ENCODE assay signal across 10 cellular contexts in the genomic region with DNA sequence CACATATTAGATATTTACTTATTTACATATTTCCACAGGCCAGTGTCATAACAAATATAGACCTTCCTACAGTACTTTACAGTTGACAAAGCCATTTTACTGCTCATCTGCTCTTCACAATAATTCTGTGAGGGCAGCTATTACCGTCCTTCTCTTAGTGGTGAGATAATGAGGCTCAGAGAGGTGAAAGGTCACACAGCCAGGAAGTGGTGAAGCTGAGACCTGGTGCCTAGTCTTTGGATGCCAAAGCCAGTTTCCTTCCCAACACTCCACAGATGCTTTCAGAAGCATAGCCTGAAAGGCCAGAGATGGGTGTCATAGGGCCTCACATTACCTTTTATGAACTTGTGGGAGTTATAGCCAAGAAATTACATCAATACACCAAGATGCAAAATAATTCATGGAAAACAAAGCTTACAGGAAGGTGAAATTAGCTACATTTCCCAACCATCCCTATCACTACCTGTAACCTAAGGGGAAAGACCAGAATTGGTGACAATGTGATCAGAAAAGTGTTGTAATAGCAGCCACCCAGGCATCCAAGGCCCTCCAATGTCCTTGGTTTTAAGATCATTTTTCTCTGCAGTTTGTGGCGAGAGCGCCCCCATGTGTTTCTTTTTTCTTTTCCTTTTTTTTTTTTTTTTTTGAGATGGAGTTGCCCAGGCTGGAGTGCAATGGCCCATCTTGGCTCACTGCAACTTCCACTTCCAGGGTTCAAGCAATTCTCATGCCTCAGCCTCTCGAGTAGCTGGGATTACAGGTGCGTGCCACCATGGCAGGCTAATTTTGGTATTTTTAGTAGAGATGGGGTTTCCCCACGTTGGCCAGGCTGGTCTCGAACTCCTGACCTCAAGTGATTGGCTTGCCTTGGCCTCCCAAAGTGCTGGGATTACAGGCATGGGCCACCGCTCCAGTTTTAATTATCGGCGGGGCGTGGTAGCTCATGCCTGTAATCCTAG. TPM values are rescaled to one million over a fixed set of nuclear protein-coding genes. Genes with fewer than 3 reads are reported as not detected.
A peak's percentile ranks its signal among the peaks of the same experiment; 100 is the strongest.
DNase-seq lines count a peak whose midpoint lies in the region; ATAC-seq, FAIRE-seq and TF ChIP-seq lines count a peak whose summit lies in the region.
"Had no signal": no experiment of that assay in that cellular context is flagged by ENCODE, and none has a peak within 500 bp of the region (broad histone marks: within the 10 kb centered on the region; RNA-seq: fewer than 3 reads in every experiment).

No MANE protein-coding gene starts in this region.

- no peaks in the 10 kb centered on the region for H3F3A ChIP-seq in SK-N-SH (replicated peaks; ENCODE audit: insufficient read depth)

- TF ChIP-seq EP300 in SK-N-SH (IDR thresholded peaks at IDR 0.05; ENCODE audit: borderline replicate concordance in 1 of 2, low read depth in 1 of 2, low read length in 1 of 2), result no peak

- no peaks in the 10 kb centered on the region for H4K20me1 ChIP-seq in SK-N-SH (ENCODE audit: insufficient read depth)

- H3K4me1 ChIP-seq in SK-N-SH (ENCODE audit: control insufficient read depth in 1 of 2, insufficient read depth in 2 of 2, low read depth in 1 of 2, low read length in 1 of 2) (no peaks in the 10 kb centered on the region), uterus (no peaks in the 10 kb centered on the region)

- H3K9me3 ChIP-seq in SK-N-SH (no peaks in the 10 kb centered on the region), uterus (no peaks in the 10 kb centered on the region)

- CTCF ChIA-PET in SK-N-SH (lab: Yijun Ruan, JAX), result interaction anchor here (0.6 to 8.4 kb wide), 27 partner anchors 8 to 251 kb away, joined by 3 to 95 read pairs (median 5); partner anchors contain the start of gene RPL11

- 65% methylated on average over 11 of the region's 11 CpGs for WGBS in SK-N-SH (ENCODE audit: low lambda C conversion rate)

- DNase-seq in D341Med (ENCODE audit: low spot score) (peak; percentile 56), H54 (ENCODE audit: insufficient read length, low spot score) (no peak), SK-N-SH (peak; percentile 54), glutamatergic neuron (no peak), uterus (no peak), head of caudate nucleus (no peak), GOT3 (lab: John Stamatoyannopoulos, UW) (no peak)
- DNase-seq: naive B cell had no signal

- no peak overlapping the region for H3K4me2 ChIP-seq in SK-N-SH

- no peaks in the 10 kb centered on the region for H3K9me2 ChIP-seq in SK-N-SH

- H3K27me3 ChIP-seq in SK-N-SH (ENCODE audit: insufficient read depth) (no peaks in the 10 kb centered on the region), uterus (no peaks in the 10 kb centered on the region)

- peaks cover 5% of the 10 kb centered on the region for H3K4me1 Mint-ChIP-seq in glutamatergic neuron (ENCODE audit: low read depth, unreplicated experiment)
- H3K4me1 Mint-ChIP-seq: naive B cell had no signal

- H3K9me3 Mint-ChIP-seq in glutamatergic neuron (ENCODE audit: unreplicated experiment), result peaks cover 3% of the 10 kb centered on the region
- H3K9me3 Mint-ChIP-seq: naive B cell, T-cell had no signal

- H2AFZ ChIP-seq in SK-N-SH (ENCODE audit: low read depth), result no peak overlapping the region

- H3K27ac ChIP-seq in SK-N-SH (ENCODE audit: low read depth in 2 of 2, low read length in 1 of 2) (no peak overlapping the region), uterus (no peak overlapping the region)

- no peaks in the 10 kb centered on the region for H3K79me2 ChIP-seq in SK-N-SH (ENCODE audit: insufficient read depth)

- H3K27me3 Mint-ChIP-seq in glutamatergic neuron (ENCODE audit: unreplicated experiment), result peaks cover 4% of the 10 kb centered on the region

- peak; percentile 68 for TF ChIP-seq RAD21 in SK-N-SH (IDR thresholded peaks at IDR 0.05; ENCODE audit: low read length)

- POLR2A ChIA-PET in SK-N-SH (lab: Yijun Ruan, JAX), result no interaction called here

- ATAC-seq in GM21367 (IDR thresholded peaks at IDR 0.05; ENCODE audit: unreplicated experiment), result no peak
- ATAC-seq: T-cell had no signal

- peak; percentile 62 for FAIRE-seq in H54 (lab: Jason Lieb, UNC)

- intact Hi-C loops in uterus (cut with DNase I; ENCODE audit: low total_unique reads) (no loop called here), head of caudate nucleus (cut with DNase I) (no loop called here)

- H3K27ac Mint-ChIP-seq in glutamatergic neuron (ENCODE audit: unreplicated experiment), result no peak overlapping the region

- H3K36me3 ChIP-seq in SK-N-SH (replicated peaks in 1 of 2; ENCODE audit: control insufficient read depth in 1 of 2, insufficient read depth in 2 of 2, low read length in 1 of 2) (no peaks in the 10 kb centered on the region), uterus (no peaks in the 10 kb centered on the region)

- no peaks in the 10 kb centered on the region for H3K36me3 Mint-ChIP-seq in glutamatergic neuron (ENCODE audit: unreplicated experiment)
- H3K36me3 Mint-ChIP-seq: naive B cell, T-cell had no signal

- no peak overlapping the region for H3K9ac ChIP-seq in SK-N-SH

- H3K4me3 Mint-ChIP-seq in glutamatergic neuron (ENCODE audit: unreplicated experiment), result no peak overlapping the region
- H3K4me3 Mint-ChIP-seq: naive B cell, T-cell had no signal

- TF ChIP-seq POLR2A in H54 (IDR thresholded peaks at IDR 0.05; ENCODE audit: low read depth, low read length) (no peak), uterus (IDR thresholded peaks at IDR 0.05) (no peak)

- H3K4me3 ChIP-seq in SK-N-SH (ENCODE audit: low read depth in 2 of 2, low read length in 1 of 2) (no peak overlapping the region; a peak in 1 of 4 replicates), uterus (no peak overlapping the region)

- TF ChIP-seq CTCF in SK-N-SH (IDR thresholded peaks at IDR 0.05) (peak; percentile 66), glutamatergic neuron (IDR thresholded peaks at IDR 0.05; ENCODE audit: partially characterized antibody, unreplicated experiment) (peak; percentile 69), uterus (IDR thresholded peaks at IDR 0.05) (no peak)

TF ChIP-seq in SK-N-SH, 30 proteins besides CTCF, POLR2A, EP300 and RAD21:
- TF ChIP-seq RXRA (IDR thresholded peaks at IDR 0.05; ENCODE audit: borderline replicate concordance, low read depth), result no peak
- no peak for TF ChIP-seq NFIC (IDR thresholded peaks at IDR 0.05; ENCODE audit: borderline replicate concordance)
- no peak for TF ChIP-seq FOSL2 (IDR thresholded peaks at IDR 0.05; ENCODE audit: borderline replicate concordance, low read depth)
- peak; percentile 34; the same call in 1 of the 2 replicates for TF ChIP-seq SMC3 (IDR thresholded peaks at IDR 0.05; ENCODE audit: low read depth, low read length)
- TF ChIP-seq TAF1 (IDR thresholded peaks at IDR 0.05; ENCODE audit: borderline replicate concordance, low read depth, low read length), result no peak
- TF ChIP-seq EZH2phosphoT487 (IDR thresholded peaks at IDR 0.05; ENCODE audit: borderline replicate concordance, low read depth), result no peak
- no peak for TF ChIP-seq POLR2AphosphoS5 (IDR thresholded peaks at IDR 0.05; ENCODE audit: low read depth, low read length)
- no peak for TF ChIP-seq JUND (IDR thresholded peaks at IDR 0.05)
TF ChIP-seq in SK-N-SH: peak in this region for 1.

RNA-seq across cellular contexts. Expression of gene RPL11, which starts 26.5 kb away (rescaled TPM):
- polyA plus RNA-seq in SK-N-SH (2012; rRNA removed), result 2,231 and 2,255 TPM in 2 replicates
- polyA plus RNA-seq in SK-N-SH (2012; cell fraction: cytosol; rRNA removed), result 3,260 and 4,153 TPM in 2 replicates
- 350 and 516 TPM in 2 replicates for polyA plus RNA-seq in SK-N-SH (2012; cell fraction: nucleus; rRNA removed)
- total RNA-seq in glutamatergic neuron (ENCODE audit: unreplicated experiment) (657 TPM), uterus (1,000 to 10,000 TPM in 3 of 4 donors, 100 to 1,000 TPM in 1; 710 to 1,429 (median 1,220) TPM)

Comparison
In these comparisons a context has a peak if more than half of its experiments do, and no peak if none do; other contexts are left out.
1. DNase-seq: peak in D341Med (single experiment) and SK-N-SH (single experiment); none in H54 (single experiment), glutamatergic neuron (single experiment), uterus (0 of 2), head of caudate nucleus (0 of 42) and GOT3 (single experiment).
2. CTCF ChIP-seq: peak in SK-N-SH (single experiment) and glutamatergic neuron (single experiment); none in uterus (0 of 4).